Comparison of ENCODE assay signal across 1 cellular context in the genomic region with DNA sequence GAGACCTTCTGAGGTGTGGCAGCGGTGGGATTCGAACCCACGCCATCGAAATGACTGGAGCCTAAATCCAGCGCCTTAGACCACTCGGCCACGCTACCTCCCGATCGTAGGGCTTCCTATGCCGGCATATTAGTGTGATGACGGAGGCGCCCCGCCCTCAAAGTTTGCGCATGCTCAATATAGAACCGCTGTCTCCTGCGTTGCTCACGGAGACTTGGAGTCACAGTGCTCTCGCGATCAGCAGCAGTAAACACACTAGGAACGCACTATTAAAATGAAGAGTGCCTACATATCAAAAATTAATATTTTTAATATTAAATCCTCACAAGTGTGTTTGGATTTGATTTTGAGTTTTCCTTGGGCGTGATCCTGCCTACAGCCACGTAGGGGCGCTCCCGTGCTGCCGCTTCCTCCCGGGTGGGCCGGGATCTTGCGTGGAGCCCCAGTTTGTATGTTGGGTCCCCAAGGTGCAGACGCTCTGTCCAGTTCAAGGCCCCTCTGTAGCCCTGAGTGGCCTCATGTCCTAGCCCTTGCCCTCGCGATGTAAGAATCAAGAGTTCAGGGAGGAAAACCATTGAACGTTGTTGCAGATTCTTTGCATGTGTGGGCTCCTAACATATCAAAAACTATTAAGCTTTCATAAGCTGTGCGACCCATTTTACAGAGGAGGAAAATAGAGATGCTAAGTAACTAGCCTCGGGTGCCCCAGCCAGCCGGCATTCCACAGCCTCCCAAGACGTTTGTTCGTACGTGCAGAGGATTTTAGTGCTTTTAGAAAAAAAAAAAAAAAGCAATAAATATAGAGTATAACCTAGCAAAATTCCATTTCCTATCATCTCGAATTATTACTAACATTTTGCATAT.
TF ChIP-seq lines count a peak whose summit lies in the region.

No MANE protein-coding gene starts in this region.

TF ChIP-seq in K562, 482 proteins besides CTCF, POLR2A, EP300 and RAD21 (continued from another document and continues in another):
- TF ChIP-seq, protein P1, sequence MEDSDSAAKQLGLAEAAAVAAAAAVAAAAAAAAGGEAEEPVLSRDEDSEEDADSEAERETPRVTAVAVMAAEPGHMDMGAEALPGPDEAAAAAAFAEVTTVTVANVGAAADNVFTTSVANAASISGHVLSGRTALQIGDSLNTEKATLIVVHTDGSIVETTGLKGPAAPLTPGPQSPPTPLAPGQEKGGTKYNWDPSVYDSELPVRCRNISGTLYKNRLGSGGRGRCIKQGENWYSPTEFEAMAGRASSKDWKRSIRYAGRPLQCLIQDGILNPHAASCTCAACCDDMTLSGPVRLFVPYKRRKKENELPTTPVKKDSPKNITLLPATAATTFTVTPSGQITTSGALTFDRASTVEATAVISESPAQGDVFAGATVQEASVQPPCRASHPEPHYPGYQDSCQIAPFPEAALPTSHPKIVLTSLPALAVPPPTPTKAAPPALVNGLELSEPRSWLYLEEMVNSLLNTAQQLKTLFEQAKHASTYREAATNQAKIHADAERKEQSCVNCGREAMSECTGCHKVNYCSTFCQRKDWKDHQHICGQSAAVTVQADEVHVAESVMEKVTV (CRISPR knock-in tag; IDR thresholded peaks at IDR 0.05), result peak; percentile 89
- no peak for TF ChIP-seq ZNF507 (tag; conservative IDR thresholded peaks at IDR 0.05)
- peak; percentile 69 for TF ChIP-seq ZFX (CRISPR knock-in tag; IDR thresholded peaks at IDR 0.05)
- TF ChIP-seq, protein P2, sequence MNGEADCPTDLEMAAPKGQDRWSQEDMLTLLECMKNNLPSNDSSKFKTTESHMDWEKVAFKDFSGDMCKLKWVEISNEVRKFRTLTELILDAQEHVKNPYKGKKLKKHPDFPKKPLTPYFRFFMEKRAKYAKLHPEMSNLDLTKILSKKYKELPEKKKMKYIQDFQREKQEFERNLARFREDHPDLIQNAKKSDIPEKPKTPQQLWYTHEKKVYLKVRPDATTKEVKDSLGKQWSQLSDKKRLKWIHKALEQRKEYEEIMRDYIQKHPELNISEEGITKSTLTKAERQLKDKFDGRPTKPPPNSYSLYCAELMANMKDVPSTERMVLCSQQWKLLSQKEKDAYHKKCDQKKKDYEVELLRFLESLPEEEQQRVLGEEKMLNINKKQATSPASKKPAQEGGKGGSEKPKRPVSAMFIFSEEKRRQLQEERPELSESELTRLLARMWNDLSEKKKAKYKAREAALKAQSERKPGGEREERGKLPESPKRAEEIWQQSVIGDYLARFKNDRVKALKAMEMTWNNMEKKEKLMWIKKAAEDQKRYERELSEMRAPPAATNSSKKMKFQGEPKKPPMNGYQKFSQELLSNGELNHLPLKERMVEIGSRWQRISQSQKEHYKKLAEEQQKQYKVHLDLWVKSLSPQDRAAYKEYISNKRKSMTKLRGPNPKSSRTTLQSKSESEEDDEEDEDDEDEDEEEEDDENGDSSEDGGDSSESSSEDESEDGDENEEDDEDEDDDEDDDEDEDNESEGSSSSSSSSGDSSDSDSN (IDR thresholded peaks at IDR 0.05; ENCODE audit: borderline replicate concordance in 1 of 2, low read depth in 2 of 2, low read length in 2 of 2), result no peak
- TF ChIP-seq, protein P3, sequence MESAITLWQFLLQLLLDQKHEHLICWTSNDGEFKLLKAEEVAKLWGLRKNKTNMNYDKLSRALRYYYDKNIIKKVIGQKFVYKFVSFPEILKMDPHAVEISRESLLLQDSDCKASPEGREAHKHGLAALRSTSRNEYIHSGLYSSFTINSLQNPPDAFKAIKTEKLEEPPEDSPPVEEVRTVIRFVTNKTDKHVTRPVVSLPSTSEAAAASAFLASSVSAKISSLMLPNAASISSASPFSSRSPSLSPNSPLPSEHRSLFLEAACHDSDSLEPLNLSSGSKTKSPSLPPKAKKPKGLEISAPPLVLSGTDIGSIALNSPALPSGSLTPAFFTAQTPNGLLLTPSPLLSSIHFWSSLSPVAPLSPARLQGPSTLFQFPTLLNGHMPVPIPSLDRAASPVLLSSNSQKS (CRISPR knock-in tag; IDR thresholded peaks at IDR 0.05), result no peak
- TF ChIP-seq ETV1 (tag; conservative IDR thresholded peaks at IDR 0.05; ENCODE audit: low read depth), result no peak
- no peak for TF ChIP-seq ZNF324 (CRISPR knock-in tag; IDR thresholded peaks at IDR 0.05)
- TF ChIP-seq, protein P4, sequence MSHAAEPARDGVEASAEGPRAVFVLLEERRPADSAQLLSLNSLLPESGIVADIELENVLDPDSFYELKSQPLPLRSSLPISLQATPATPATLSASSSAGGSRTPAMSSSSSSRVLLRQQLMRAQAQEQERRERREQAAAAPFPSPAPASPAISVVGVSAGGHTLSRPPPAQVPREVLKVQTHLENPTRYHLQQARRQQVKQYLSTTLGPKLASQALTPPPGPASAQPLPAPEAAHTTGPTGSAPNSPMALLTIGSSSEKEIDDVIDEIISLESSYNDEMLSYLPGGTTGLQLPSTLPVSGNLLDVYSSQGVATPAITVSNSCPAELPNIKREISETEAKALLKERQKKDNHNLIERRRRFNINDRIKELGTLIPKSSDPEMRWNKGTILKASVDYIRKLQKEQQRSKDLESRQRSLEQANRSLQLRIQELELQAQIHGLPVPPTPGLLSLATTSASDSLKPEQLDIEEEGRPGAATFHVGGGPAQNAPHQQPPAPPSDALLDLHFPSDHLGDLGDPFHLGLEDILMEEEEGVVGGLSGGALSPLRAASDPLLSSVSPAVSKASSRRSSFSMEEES (CRISPR knock-in tag; IDR thresholded peaks at IDR 0.05), result no peak
- TF ChIP-seq NCOA4 (IDR thresholded peaks at IDR 0.05; ENCODE audit: partially characterized antibody), result peak; percentile 53
- no peak for TF ChIP-seq ZNF696 (CRISPR knock-in tag; conservative IDR thresholded peaks at IDR 0.05)
- TF ChIP-seq SP1 (CRISPR knock-in tag; IDR thresholded peaks at IDR 0.05), result peak; percentile 98
- TF ChIP-seq FOXJ3 (CRISPR knock-in tag; IDR thresholded peaks at IDR 0.05), result no peak
- no peak for TF ChIP-seq NCOA6 (IDR thresholded peaks at IDR 0.05)
- TF ChIP-seq, protein P5, sequence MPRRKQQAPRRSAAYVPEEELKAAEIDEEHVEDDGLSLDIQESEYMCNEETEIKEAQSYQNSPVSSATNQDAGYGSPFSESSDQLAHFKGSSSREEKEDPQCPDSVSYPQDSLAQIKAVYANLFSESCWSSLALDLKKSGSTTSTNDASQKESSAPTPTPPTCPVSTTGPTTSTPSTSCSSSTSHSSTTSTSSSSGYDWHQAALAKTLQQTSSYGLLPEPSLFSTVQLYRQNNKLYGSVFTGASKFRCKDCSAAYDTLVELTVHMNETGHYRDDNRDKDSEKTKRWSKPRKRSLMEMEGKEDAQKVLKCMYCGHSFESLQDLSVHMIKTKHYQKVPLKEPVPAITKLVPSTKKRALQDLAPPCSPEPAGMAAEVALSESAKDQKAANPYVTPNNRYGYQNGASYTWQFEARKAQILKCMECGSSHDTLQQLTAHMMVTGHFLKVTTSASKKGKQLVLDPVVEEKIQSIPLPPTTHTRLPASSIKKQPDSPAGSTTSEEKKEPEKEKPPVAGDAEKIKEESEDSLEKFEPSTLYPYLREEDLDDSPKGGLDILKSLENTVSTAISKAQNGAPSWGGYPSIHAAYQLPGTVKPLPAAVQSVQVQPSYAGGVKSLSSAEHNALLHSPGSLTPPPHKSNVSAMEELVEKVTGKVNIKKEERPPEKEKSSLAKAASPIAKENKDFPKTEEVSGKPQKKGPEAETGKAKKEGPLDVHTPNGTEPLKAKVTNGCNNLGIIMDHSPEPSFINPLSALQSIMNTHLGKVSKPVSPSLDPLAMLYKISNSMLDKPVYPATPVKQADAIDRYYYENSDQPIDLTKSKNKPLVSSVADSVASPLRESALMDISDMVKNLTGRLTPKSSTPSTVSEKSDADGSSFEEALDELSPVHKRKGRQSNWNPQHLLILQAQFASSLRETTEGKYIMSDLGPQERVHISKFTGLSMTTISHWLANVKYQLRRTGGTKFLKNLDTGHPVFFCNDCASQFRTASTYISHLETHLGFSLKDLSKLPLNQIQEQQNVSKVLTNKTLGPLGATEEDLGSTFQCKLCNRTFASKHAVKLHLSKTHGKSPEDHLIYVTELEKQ (CRISPR knock-in tag; IDR thresholded peaks at IDR 0.05), result no peak
- TF ChIP-seq, protein P6, sequence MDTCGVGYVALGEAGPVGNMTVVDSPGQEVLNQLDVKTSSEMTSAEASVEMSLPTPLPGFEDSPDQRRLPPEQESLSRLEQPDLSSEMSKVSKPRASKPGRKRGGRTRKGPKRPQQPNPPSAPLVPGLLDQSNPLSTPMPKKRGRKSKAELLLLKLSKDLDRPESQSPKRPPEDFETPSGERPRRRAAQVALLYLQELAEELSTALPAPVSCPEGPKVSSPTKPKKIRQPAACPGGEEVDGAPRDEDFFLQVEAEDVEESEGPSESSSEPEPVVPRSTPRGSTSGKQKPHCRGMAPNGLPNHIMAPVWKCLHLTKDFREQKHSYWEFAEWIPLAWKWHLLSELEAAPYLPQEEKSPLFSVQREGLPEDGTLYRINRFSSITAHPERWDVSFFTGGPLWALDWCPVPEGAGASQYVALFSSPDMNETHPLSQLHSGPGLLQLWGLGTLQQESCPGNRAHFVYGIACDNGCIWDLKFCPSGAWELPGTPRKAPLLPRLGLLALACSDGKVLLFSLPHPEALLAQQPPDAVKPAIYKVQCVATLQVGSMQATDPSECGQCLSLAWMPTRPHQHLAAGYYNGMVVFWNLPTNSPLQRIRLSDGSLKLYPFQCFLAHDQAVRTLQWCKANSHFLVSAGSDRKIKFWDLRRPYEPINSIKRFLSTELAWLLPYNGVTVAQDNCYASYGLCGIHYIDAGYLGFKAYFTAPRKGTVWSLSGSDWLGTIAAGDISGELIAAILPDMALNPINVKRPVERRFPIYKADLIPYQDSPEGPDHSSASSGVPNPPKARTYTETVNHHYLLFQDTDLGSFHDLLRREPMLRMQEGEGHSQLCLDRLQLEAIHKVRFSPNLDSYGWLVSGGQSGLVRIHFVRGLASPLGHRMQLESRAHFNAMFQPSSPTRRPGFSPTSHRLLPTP (IDR thresholded peaks at IDR 0.05; ENCODE audit: borderline replicate concordance, extremely low read depth, insufficient read length), result peak; percentile 90
- no peak for TF ChIP-seq NONO (IDR thresholded peaks at IDR 0.05; ENCODE audit: low read depth in 2 of 2, low read length in 1 of 2)
- no peak for TF ChIP-seq ZKSCAN3 (CRISPR knock-in tag; IDR thresholded peaks at IDR 0.05)
- no peak for TF ChIP-seq ESRRA (IDR thresholded peaks at IDR 0.05; ENCODE audit: borderline replicate concordance, low read depth)
- TF ChIP-seq STAT5A (IDR thresholded peaks at IDR 0.05; ENCODE audit: borderline replicate concordance, low read length), result 0 out of 2 replicates have a peak, but pooled peaks have one; percentile 34
- 0 out of 2 replicates have a peak, but pooled peaks have one; percentile 40 for TF ChIP-seq RHOXF2B (CRISPR knock-in tag; conservative IDR thresholded peaks at IDR 0.05)
- TF ChIP-seq SMAD1 (IDR thresholded peaks at IDR 0.05; ENCODE audit: low read depth, low read length, partially characterized antibody), result peak; percentile 42
- no peak for TF ChIP-seq POLR2B (IDR thresholded peaks at IDR 0.05; ENCODE audit: low read depth, partially characterized antibody)
- TF ChIP-seq PHB (CRISPR knock-in tag; IDR thresholded peaks at IDR 0.05), result no peak
- TF ChIP-seq, protein P7, sequence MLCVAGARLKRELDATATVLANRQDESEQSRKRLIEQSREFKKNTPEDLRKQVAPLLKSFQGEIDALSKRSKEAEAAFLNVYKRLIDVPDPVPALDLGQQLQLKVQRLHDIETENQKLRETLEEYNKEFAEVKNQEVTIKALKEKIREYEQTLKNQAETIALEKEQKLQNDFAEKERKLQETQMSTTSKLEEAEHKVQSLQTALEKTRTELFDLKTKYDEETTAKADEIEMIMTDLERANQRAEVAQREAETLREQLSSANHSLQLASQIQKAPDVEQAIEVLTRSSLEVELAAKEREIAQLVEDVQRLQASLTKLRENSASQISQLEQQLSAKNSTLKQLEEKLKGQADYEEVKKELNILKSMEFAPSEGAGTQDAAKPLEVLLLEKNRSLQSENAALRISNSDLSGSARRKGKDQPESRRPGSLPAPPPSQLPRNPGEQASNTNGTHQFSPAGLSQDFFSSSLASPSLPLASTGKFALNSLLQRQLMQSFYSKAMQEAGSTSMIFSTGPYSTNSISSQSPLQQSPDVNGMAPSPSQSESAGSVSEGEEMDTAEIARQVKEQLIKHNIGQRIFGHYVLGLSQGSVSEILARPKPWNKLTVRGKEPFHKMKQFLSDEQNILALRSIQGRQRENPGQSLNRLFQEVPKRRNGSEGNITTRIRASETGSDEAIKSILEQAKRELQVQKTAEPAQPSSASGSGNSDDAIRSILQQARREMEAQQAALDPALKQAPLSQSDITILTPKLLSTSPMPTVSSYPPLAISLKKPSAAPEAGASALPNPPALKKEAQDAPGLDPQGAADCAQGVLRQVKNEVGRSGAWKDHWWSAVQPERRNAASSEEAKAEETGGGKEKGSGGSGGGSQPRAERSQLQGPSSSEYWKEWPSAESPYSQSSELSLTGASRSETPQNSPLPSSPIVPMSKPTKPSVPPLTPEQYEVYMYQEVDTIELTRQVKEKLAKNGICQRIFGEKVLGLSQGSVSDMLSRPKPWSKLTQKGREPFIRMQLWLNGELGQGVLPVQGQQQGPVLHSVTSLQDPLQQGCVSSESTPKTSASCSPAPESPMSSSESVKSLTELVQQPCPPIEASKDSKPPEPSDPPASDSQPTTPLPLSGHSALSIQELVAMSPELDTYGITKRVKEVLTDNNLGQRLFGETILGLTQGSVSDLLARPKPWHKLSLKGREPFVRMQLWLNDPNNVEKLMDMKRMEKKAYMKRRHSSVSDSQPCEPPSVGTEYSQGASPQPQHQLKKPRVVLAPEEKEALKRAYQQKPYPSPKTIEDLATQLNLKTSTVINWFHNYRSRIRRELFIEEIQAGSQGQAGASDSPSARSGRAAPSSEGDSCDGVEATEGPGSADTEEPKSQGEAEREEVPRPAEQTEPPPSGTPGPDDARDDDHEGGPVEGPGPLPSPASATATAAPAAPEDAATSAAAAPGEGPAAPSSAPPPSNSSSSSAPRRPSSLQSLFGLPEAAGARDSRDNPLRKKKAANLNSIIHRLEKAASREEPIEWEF (CRISPR knock-in tag; IDR thresholded peaks at IDR 0.05), result no peak
- TF ChIP-seq ZC3H4 (CRISPR knock-in tag; IDR thresholded peaks at IDR 0.05; ENCODE audit: borderline replicate concordance), result no peak
- TF ChIP-seq, protein P8, sequence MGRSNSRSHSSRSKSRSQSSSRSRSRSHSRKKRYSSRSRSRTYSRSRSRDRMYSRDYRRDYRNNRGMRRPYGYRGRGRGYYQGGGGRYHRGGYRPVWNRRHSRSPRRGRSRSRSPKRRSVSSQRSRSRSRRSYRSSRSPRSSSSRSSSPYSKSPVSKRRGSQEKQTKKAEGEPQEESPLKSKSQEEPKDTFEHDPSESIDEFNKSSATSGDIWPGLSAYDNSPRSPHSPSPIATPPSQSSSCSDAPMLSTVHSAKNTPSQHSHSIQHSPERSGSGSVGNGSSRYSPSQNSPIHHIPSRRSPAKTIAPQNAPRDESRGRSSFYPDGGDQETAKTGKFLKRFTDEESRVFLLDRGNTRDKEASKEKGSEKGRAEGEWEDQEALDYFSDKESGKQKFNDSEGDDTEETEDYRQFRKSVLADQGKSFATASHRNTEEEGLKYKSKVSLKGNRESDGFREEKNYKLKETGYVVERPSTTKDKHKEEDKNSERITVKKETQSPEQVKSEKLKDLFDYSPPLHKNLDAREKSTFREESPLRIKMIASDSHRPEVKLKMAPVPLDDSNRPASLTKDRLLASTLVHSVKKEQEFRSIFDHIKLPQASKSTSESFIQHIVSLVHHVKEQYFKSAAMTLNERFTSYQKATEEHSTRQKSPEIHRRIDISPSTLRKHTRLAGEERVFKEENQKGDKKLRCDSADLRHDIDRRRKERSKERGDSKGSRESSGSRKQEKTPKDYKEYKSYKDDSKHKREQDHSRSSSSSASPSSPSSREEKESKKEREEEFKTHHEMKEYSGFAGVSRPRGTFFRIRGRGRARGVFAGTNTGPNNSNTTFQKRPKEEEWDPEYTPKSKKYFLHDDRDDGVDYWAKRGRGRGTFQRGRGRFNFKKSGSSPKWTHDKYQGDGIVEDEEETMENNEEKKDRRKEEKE (IDR thresholded peaks at IDR 0.05; ENCODE audit: borderline replicate concordance in 1 of 2, control insufficient read depth in 1 of 2, low read depth in 2 of 2, low read length in 1 of 2), result no peak
- TF ChIP-seq XRCC4 (IDR thresholded peaks at IDR 0.05; ENCODE audit: extremely low read depth, insufficient read depth, insufficient read length), result no peak
- TF ChIP-seq TBP (optimal IDR thresholded peaks at IDR 0.05; ENCODE audit: low read depth, low read length), result peak; percentile 100
- TF ChIP-seq ZFP30 (CRISPR knock-in tag; IDR thresholded peaks at IDR 0.05; ENCODE audit: borderline replicate concordance), result no peak
- no peak for TF ChIP-seq MBD2 (IDR thresholded peaks at IDR 0.05; ENCODE audit: borderline replicate concordance, low read depth)
